15 cellular contexts compared by ENCODE assay signal in the genomic region with DNA sequence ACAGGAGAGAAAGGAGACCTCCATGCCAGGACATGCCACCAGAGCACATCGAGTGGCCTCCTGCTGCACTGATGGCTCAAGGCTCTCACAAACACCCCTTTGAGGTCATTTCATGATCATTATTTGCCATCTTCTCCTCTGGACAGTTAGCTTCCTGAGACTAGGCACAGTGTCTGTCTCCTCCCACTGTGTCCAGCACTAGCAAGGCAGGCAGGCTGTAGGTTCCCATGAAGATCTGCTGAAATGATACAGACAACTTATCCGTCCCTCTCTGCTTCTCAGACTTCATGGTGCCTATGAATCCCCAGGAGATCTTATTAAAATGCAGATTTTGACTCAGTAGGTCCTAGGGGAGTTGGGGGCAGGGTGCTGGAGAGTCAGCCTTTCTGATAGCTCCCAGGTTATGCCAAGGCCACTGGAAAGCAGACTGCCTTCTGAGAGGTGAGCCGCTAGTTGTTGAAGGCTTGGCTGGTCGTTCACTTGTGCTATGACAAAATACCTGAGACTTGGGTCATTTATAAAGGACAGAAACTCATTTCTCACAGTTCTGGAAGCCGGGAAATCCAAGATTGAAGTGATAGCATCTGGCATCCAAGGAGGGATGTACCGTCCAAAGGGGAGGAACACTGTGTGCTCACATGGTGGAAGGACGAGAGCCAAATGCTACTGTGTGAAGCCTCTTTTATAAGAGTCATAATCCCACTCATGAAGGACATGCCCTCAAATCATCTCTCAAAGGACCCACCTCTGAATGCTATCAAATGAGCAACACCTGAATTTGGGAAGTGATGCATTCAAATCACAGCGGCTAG.
DNase-seq lines count a peak whose midpoint lies in the region; ATAC-seq, FAIRE-seq and TF ChIP-seq lines count a peak whose summit lies in the region.
"Had no signal": no experiment of that assay in that cellular context is flagged by ENCODE, and none has a peak within 500 bp of the region (broad histone marks: within the 10 kb centered on the region; RNA-seq: fewer than 3 reads in every experiment).

No MANE protein-coding gene starts in this region.

- dilution Hi-C loops in mammary epithelial cell (cut with HindIII; ENCODE audit: low sequenced_read_pairs) = loop anchor here (25.0 kb wide), 1 partner anchor 503 kb away; no protein-coding TSS in a partner anchor

- no peak overlapping the region for H3K4me2 ChIP-seq in mammary epithelial cell (ENCODE audit: insufficient read depth, low read depth, low read length)
- H3K4me2 ChIP-seq: KMS-11 had no signal

- no peak overlapping the region for H3K9ac ChIP-seq in mammary epithelial cell (ENCODE audit: insufficient read depth, low read length)
- H3K9ac ChIP-seq: KMS-11 had no signal

- BruUV-seq in mammary epithelial cell (replicated peaks; lab: Mats Ljungman, UMichigan) = no TSS peak

- H3K4me1 ChIP-seq in psoas muscle (peaks cover 6% of the 10 kb centered on the region), mammary epithelial cell (ENCODE audit: insufficient read depth, low read length) (peaks cover 11% of the 10 kb centered on the region), right lobe of liver (no peaks in the 10 kb centered on the region), testis (peaks cover 18% of the 10 kb centered on the region)

- no peaks in the 10 kb centered on the region for H3K27me3 ChIP-seq in psoas muscle (ENCODE audit: insufficient read depth in 3 of 3, low read length in 2 of 3)
- no peaks in the 10 kb centered on the region for H3K27me3 ChIP-seq in mammary epithelial cell (ENCODE audit: insufficient read depth, low read length)
- H3K27me3 ChIP-seq in right lobe of liver = no peaks in the 10 kb centered on the region
- no peaks in the 10 kb centered on the region for H3K27me3 ChIP-seq in testis

- TF ChIP-seq POLR2A in right lobe of liver (IDR thresholded peaks at IDR 0.05) (no peak), testis (IDR thresholded peaks at IDR 0.05) (no peak)

- no peaks in the 10 kb centered on the region for H4K20me1 ChIP-seq in mammary epithelial cell (ENCODE audit: insufficient read depth, low read length)

- 39 to 59% (median 44%) methylated on average over 8 of the region's 8 CpGs for WGBS in psoas muscle, 3 donors
- 94% methylated on average over 7 of the region's 8 CpGs for WGBS in mammary epithelial cell (ENCODE audit: low coverage, missing lambda C conversion rate)
- WGBS in right lobe of liver (ENCODE audit: insufficient coverage, low coverage, low lambda C conversion rate, missing lambda C conversion rate) = 55% methylated on average over 7 of the region's 8 CpGs
- WGBS in testis, 2 donors = 48 to 65% methylated on average over 8 of the region's 8 CpGs

- H3K9me3 ChIP-seq in psoas muscle = no peaks in the 10 kb centered on the region
- no peaks in the 10 kb centered on the region for H3K9me3 ChIP-seq in mammary epithelial cell (replicated peaks; ENCODE audit: insufficient read depth, low read length)
- no peaks in the 10 kb centered on the region for H3K9me3 ChIP-seq in right lobe of liver
- H3K9me3 ChIP-seq in testis = no peaks in the 10 kb centered on the region
- H3K9me3 ChIP-seq: SJSA1 had no signal

- CTCF ChIA-PET in mammary epithelial cell (lab: Charles Lee; ENCODE audit: low non-redundant PET) = no interaction called here

- no peak for FAIRE-seq in frontal cortex (lab: Jason Lieb, UNC)

- intact Hi-C loops in left cardiac atrium (cut with DNase I) = no loop called here
- intact Hi-C loops in psoas muscle (cut with DNase I) = no loop called here
- intact Hi-C loops in mammary epithelial cell (cut with micrococcal nuclease) = no loop called here
- intact Hi-C loops in right lobe of liver (cut with DNase I) = loop anchor here in 1 of 2 donors (10.0 kb wide), 1 partner anchor 179 kb away; a partner anchor contains a TSS
- intact Hi-C loops in testis (cut with DNase I; ENCODE audit: low total_unique reads) = no loop called here

- no peak overlapping the region for H2AFZ ChIP-seq in mammary epithelial cell (ENCODE audit: low read depth, low read length)

- H3K4me3 ChIP-seq in psoas muscle (no peak overlapping the region), mammary epithelial cell (replicated peaks in 1 of 3; ENCODE audit: insufficient read depth in 1 of 3, low read depth in 2 of 3, low read length in 3 of 3) (no peak overlapping the region), right lobe of liver (no peak overlapping the region), testis (no peak overlapping the region)
- H3K4me3 ChIP-seq: SJSA1 had no signal

- DNase-seq in left cardiac atrium = no peak
- no peak for DNase-seq in psoas muscle
- DNase-seq in frontal cortex (ENCODE audit: low spot score in 2 of 2) = no peak
- DNase-seq in mammary epithelial cell = no peak
- DNase-seq in right lobe of liver = no peak
- no peak for DNase-seq in testis
- DNase-seq: CD4-positive, alpha-beta T cell; GOT3; NCI-H1048; NCI-H1436 treated with DMSO at 0.1 percent for 48 hours had no signal

- H3K27ac ChIP-seq in C4-2B (peak overlapping the region; percentile 65), VCaP (peak overlapping the region; percentile 59; the same call in 1 of the 2 replicates), psoas muscle (no peak overlapping the region), mammary epithelial cell (ENCODE audit: insufficient read depth, low read depth, low read length) (no peak overlapping the region), right lobe of liver (no peak overlapping the region), testis (peak overlapping the region in 1 of 2 donors; percentile 28)
- H3K27ac ChIP-seq: KMS-11, RWPE1, SJSA1 had no signal

- H3K36me3 ChIP-seq in psoas muscle (ENCODE audit: insufficient read depth in 1 of 2, low read depth in 1 of 2) (no peaks in the 10 kb centered on the region), mammary epithelial cell (ENCODE audit: insufficient read depth, low read length) (no peaks in the 10 kb centered on the region), right lobe of liver (no peaks in the 10 kb centered on the region), testis (ENCODE audit: low read depth, missing control alignments) (no peaks in the 10 kb centered on the region)
- H3K36me3 ChIP-seq: SJSA1 had no signal

- in situ Hi-C loops in mammary epithelial cell (cut with MboI; ENCODE audit: low sequenced_read_pairs in 2 of 2) = loop anchor here (10.0 kb wide), 2 partner anchors 179 to 189 kb away; a partner anchor contains a TSS

- TF ChIP-seq CTCF in C4-2B (conservative IDR thresholded peaks at IDR 0.05) = no peak
- no peak for TF ChIP-seq CTCF in VCaP (conservative IDR thresholded peaks at IDR 0.05)
- TF ChIP-seq CTCF in psoas muscle (IDR thresholded peaks at IDR 0.05) = no peak
- TF ChIP-seq CTCF in mammary epithelial cell (conservative IDR thresholded peaks at IDR 0.05 in 1 of 2, IDR thresholded peaks at IDR 0.05 in 1 of 2; ENCODE audit: extremely low read depth in 1 of 2, insufficient read depth in 1 of 2, low read depth in 1 of 2, low read length in 2 of 2) = no peak
- TF ChIP-seq CTCF in right lobe of liver (IDR thresholded peaks at IDR 0.05) = no peak
- TF ChIP-seq CTCF in testis (IDR thresholded peaks at IDR 0.05) = no peak

- ATAC-seq in left cardiac atrium = peak; percentile 67 to 68
- peak; percentile 49 to 90 (median 82) for ATAC-seq in psoas muscle
- no peak for ATAC-seq in right lobe of liver

- no peaks in the 10 kb centered on the region for H3K79me2 ChIP-seq in mammary epithelial cell (ENCODE audit: insufficient read depth, low read length)

Comparison
In these comparisons a context has a peak if more than half of its experiments do, and no peak if none do; other contexts are left out.
1. H3K27ac ChIP-seq: peak in C4-2B (single experiment) and VCaP (single experiment); none in psoas muscle (single experiment), mammary epithelial cell (single experiment) and right lobe of liver (0 of 3).
2. ATAC-seq: peak in left cardiac atrium (2 of 2) and psoas muscle (4 of 4); none in right lobe of liver (0 of 4).